In genomic region chr17:28811594-28812135, GRCh38 we compare ENCODE assay signal across 8 cellular contexts. TPM values are rescaled to one million over a fixed set of nuclear protein-coding genes. Genes with fewer than 3 reads are reported as not detected.
DNase-seq lines count a peak whose midpoint lies in the region; ATAC-seq and TF ChIP-seq lines count a peak whose summit lies in the region.

No MANE protein-coding gene starts in this region.

- no peaks in the 10 kb centered on the region for H3K9me3 ChIP-seq in SK-N-SH

- intact Hi-C loops in natural killer cell (cut with micrococcal nuclease), result loop anchor here (1.0 to 10.0 kb wide), 2 partner anchors 31 to 47 kb away; partner anchors contain the start of gene FAM222B

- H2AFZ ChIP-seq in SK-N-SH (ENCODE audit: low read depth), result peak overlapping the region; percentile 24; the same call in 1 of the 2 replicates

- no peak for TF ChIP-seq EP300 in SK-N-SH (IDR thresholded peaks at IDR 0.05; ENCODE audit: borderline replicate concordance in 1 of 2, low read depth in 1 of 2, low read length in 1 of 2)

- peaks cover 18% of the 10 kb centered on the region for H4K20me1 ChIP-seq in SK-N-SH (ENCODE audit: insufficient read depth)

- peak overlapping the region; percentile 88 for H3K9ac ChIP-seq in SK-N-SH

- WGBS in SK-N-SH (ENCODE audit: low lambda C conversion rate), result 5% methylated on average over 7 of the region's 7 CpGs

- peak; percentile 37 for DNase-seq in DMS114 treated with DMSO at 0.1 percent for 48 hours (lab: John Stamatoyannopoulos, UW; ENCODE audit: unreplicated experiment)
- DNase-seq in HFFc6, result peak; percentile 9
- DNase-seq in SK-N-SH, result peak; percentile 15
- DNase-seq in epithelial cell of prostate (ENCODE audit: low read depth, low spot score), result no peak
- no peak for DNase-seq in natural killer cell
- no peak for DNase-seq in NCI-H226
- DNase-seq in COLO829 (ENCODE audit: low spot score), result no peak

- H3K4me1 ChIP-seq in SK-N-SH (ENCODE audit: control insufficient read depth in 1 of 2, insufficient read depth in 2 of 2, low read depth in 1 of 2, low read length in 1 of 2), result peaks cover 3 to 36% of the 10 kb centered on the region in 2 experiments

- POLR2A ChIA-PET in SK-N-SH (lab: Yijun Ruan, JAX), result interaction anchor here (0.8 to 1.4 kb wide), 3 partner anchors 48 to 92 kb away, joined by 3 read pairs; partner anchors contain the start of genes RPL23A and TRAF4

- H3K27ac Mint-ChIP-seq in HFFc6 (peak overlapping the region; percentile 78), natural killer cell (peak overlapping the region; percentile 86 to 91)

- ATAC-seq in natural killer cell, result no peak
- no peak for ATAC-seq in GM18907 (IDR thresholded peaks at IDR 0.05; ENCODE audit: unreplicated experiment)

- peaks cover 77% of the 10 kb centered on the region for H3K79me2 ChIP-seq in SK-N-SH (ENCODE audit: insufficient read depth)

- H3K27me3 ChIP-seq in SK-N-SH (ENCODE audit: insufficient read depth), result no peaks in the 10 kb centered on the region

- H3K4me1 Mint-ChIP-seq in HFFc6 (ENCODE audit: low read depth) (peaks cover 41% of the 10 kb centered on the region), natural killer cell (peaks cover 18 to 31% of the 10 kb centered on the region in 2 donors)

- H3K36me3 ChIP-seq in SK-N-SH (replicated peaks in 1 of 2; ENCODE audit: control insufficient read depth in 1 of 2, insufficient read depth in 2 of 2, low read length in 1 of 2), result no peaks in the 10 kb centered on the region

- no peaks in the 10 kb centered on the region for H3K9me2 ChIP-seq in SK-N-SH

- CTCF ChIA-PET in SK-N-SH (lab: Yijun Ruan, JAX), result interaction anchor here (1.1 to 2.1 kb wide), 3 partner anchors 21 to 48 kb away, joined by 3 to 12 read pairs (median 5); no protein-coding TSS in a partner anchor

- H3K4me3 Mint-ChIP-seq in HFFc6 (peak overlapping the region; percentile 91), natural killer cell (peak overlapping the region; percentile 95)

- H3K27me3 Mint-ChIP-seq in HFFc6 (ENCODE audit: insufficient read depth) (no peaks in the 10 kb centered on the region; the same call in 1 of the 2 replicates), natural killer cell (ENCODE audit: low read depth in 2 of 2) (no peaks in the 10 kb centered on the region)

- H3K4me2 ChIP-seq in SK-N-SH, result peak overlapping the region; percentile 81

- TF ChIP-seq RAD21 in SK-N-SH (IDR thresholded peaks at IDR 0.05; ENCODE audit: low read length), result no peak

- H3K36me3 Mint-ChIP-seq in HFFc6 (ENCODE audit: low read depth), result peaks cover 3% of the 10 kb centered on the region; the same call in 1 of the 2 replicates
- no peaks in the 10 kb centered on the region for H3K36me3 Mint-ChIP-seq in natural killer cell

- peak overlapping the region; percentile 67 to 88 for H3K4me3 ChIP-seq in SK-N-SH (ENCODE audit: low read depth in 2 of 2, low read length in 1 of 2)

- peaks cover 39% of the 10 kb centered on the region for H3F3A ChIP-seq in SK-N-SH (replicated peaks; ENCODE audit: insufficient read depth)

- peak overlapping the region; percentile 89 to 95 for H3K27ac ChIP-seq in SK-N-SH (ENCODE audit: low read depth in 2 of 2, low read length in 1 of 2)
- peak overlapping the region; percentile 97 for H3K27ac ChIP-seq in epithelial cell of prostate

- TF ChIP-seq CTCF in HFFc6 (IDR thresholded peaks at IDR 0.05) (no peak), SK-N-SH (IDR thresholded peaks at IDR 0.05) (no peak), natural killer cell (IDR thresholded peaks at IDR 0.05) (no peak)

- no peaks in the 10 kb centered on the region for H3K9me3 Mint-ChIP-seq in HFFc6
- no peaks in the 10 kb centered on the region for H3K9me3 Mint-ChIP-seq in natural killer cell

TF ChIP-seq in SK-N-SH, 30 proteins besides CTCF, POLR2A, EP300 and RAD21:
- no peak for TF ChIP-seq ELF1 (IDR thresholded peaks at IDR 0.05)
- TF ChIP-seq SMC3 (IDR thresholded peaks at IDR 0.05; ENCODE audit: low read depth, low read length), result no peak
- peak; percentile 47; the same call in 1 of the 2 replicates for TF ChIP-seq GATA2 (CRISPR knock-in tag; IDR thresholded peaks at IDR 0.05)

RNA-seq across cellular contexts. Expression of gene FAM222B, which starts 30.9 kb away (rescaled TPM):
- 10 to 100 TPM; 14.5 to 17.2 (median 16.6) TPM for total RNA-seq in HFFc6 (2021; fragmentation: NEBNext Ultra II Directional; extraction: Animal tissue kit (Norgen Biotek cat#: 25700))
- polyA plus RNA-seq in SK-N-SH (2012; rRNA removed), result 5.8 and 9.0 TPM in 2 replicates
- polyA plus RNA-seq in SK-N-SH (2012; cell fraction: cytosol; rRNA removed), result 6.1 and 8.9 TPM in 2 replicates
- polyA plus RNA-seq in SK-N-SH (2012; cell fraction: nucleus; rRNA removed), result 13.8 and 16.5 TPM in 2 replicates
- 10 to 100 TPM; 16.9 to 26.0 (median 20.0) TPM for total RNA-seq in natural killer cell

RNA-seq across cellular contexts. Expression of gene ERAL1, which starts 43.2 kb away (rescaled TPM):
- total RNA-seq in HFFc6 (2021; fragmentation: NEBNext Ultra II Directional; extraction: Animal tissue kit (Norgen Biotek cat#: 25700)), result 10 to 100 TPM; 43.3 to 55.1 (median 46.1) TPM
- polyA plus RNA-seq in SK-N-SH (2012; rRNA removed), result 57.3 and 66.1 TPM in 2 replicates
- polyA plus RNA-seq in SK-N-SH (2012; cell fraction: cytosol; rRNA removed), result 36.8 and 46.7 TPM in 2 replicates
- polyA plus RNA-seq in SK-N-SH (2012; cell fraction: nucleus; rRNA removed), result 86.2 and 87.2 TPM in 2 replicates
- 10 to 100 TPM; 20.9 to 35.2 (median 27.3) TPM for total RNA-seq in natural killer cell

Comparison
In these comparisons a context has a peak if more than half of its experiments do, and no peak if none do; other contexts are left out.
1. DNase-seq: peak in DMS114 treated with DMSO at 0.1 percent for 48 hours (single experiment), HFFc6 (single experiment) and SK-N-SH (single experiment); none in epithelial cell of prostate (single experiment), natural killer cell (single experiment), NCI-H226 (single experiment) and COLO829 (single experiment).